In the genomic region with DNA sequence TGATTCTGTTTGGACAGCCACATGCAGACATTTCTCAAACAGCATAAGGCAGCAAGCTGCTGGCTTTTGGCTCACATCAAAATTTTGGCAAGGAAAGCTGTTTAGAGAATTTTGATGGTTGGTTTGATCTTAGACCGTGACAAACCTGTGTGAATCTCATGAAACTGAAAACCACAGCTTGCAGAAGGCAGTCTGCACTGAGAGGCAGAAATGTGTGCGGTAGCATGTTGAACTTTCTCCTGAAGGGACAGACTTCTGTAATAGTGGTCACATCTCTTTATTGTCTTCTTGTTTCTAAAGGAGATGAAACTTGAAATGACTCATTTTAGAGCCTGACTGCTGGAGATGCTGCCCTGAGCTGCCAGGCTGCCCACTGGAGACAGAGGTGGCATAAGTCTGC, we compare ENCODE assay signal across 7 cellular contexts.
DNase-seq lines count a peak whose midpoint lies in the region; ATAC-seq and FAIRE-seq lines count a peak whose summit lies in the region.
"Not testable (repeated sequence)": the region's sequence is repeated elsewhere in the genome, so short reads cannot be mapped to it uniquely, and the experiment has no call there.

No MANE protein-coding gene starts in this region.

- ATAC-seq in GM18870 (IDR thresholded peaks at IDR 0.05; ENCODE audit: unreplicated experiment) (peak; percentile 36), GM19452 (IDR thresholded peaks at IDR 0.05; ENCODE audit: unreplicated experiment) (peak; percentile 64), GM21390 (IDR thresholded peaks at IDR 0.05; ENCODE audit: unreplicated experiment) (peak; percentile 73), HG02870 (IDR thresholded peaks at IDR 0.05; ENCODE audit: unreplicated experiment) (peak; percentile 58), HG03175 (IDR thresholded peaks at IDR 0.05; ENCODE audit: unreplicated experiment) (peak; percentile 51), HG03565 (IDR thresholded peaks at IDR 0.05; ENCODE audit: unreplicated experiment) (peak; percentile 83)

- not testable (repeated sequence) for DNase-seq in GM18507 (ENCODE audit: extremely low spot score, insufficient read length, low read depth)

- peak; percentile 29 for FAIRE-seq in GM18507 (lab: Jason Lieb, UNC)
